In genomic region chr3:64548200-64548889, GRCh38 we compare ENCODE assay signal across 1 cellular context.
TF ChIP-seq lines count a peak whose summit lies in the region.

No MANE protein-coding gene starts in this region.

TF ChIP-seq in GM23338, 12 proteins besides CTCF, POLR2A, EP300 and RAD21 (continued from another document):
- no peak for TF ChIP-seq ZNF462 (CRISPR knock-in tag; IDR thresholded peaks at IDR 0.05)
- TF ChIP-seq REST (IDR thresholded peaks at IDR 0.05; ENCODE audit: unreplicated experiment), result no peak
- no peak for TF ChIP-seq JUNB (IDR thresholded peaks at IDR 0.05; ENCODE audit: unreplicated experiment)
- no peak for TF ChIP-seq ZNF331 (CRISPR knock-in tag; IDR thresholded peaks at IDR 0.05; ENCODE audit: low read depth)
